ENCODE assay signal across 28 cellular contexts in genomic region chr9:7370378-7370777, GRCh38.
A peak's percentile ranks its signal among the peaks of the same experiment; 100 is the strongest.
DNase-seq lines count a peak whose midpoint lies in the region; ATAC-seq and TF ChIP-seq lines count a peak whose summit lies in the region.
"Had no signal": no experiment of that assay in that cellular context is flagged by ENCODE, and none has a peak within 500 bp of the region (broad histone marks: within the 10 kb centered on the region; RNA-seq: fewer than 3 reads in every experiment).

No MANE protein-coding gene starts in this region.

- H4K8ac ChIP-seq in IMR-90 (ENCODE audit: low read depth in 2 of 2, low read length in 2 of 2), result peak overlapping the region in 1 of 2 experiments; percentile 9; a peak in 1 of 4 replicates

- ATAC-seq in IMR-90 (ENCODE audit: low read depth) (no peak), left lobe of liver (peak; percentile 44), HG03521 (IDR thresholded peaks at IDR 0.05; ENCODE audit: unreplicated experiment) (no peak)
- ATAC-seq: sciatic nerve had no signal

- H3K9ac ChIP-seq in IMR-90 (ENCODE audit: low read depth, low read length) (no peak overlapping the region), neural progenitor cell (no peak overlapping the region), GM23248 (no peak overlapping the region)
- H3K9ac ChIP-seq: BLaER1 had no signal

- H2AFZ ChIP-seq in IMR-90 (replicated peaks; ENCODE audit: low read length, poor library complexity) (no peak overlapping the region), neural progenitor cell (replicated peaks) (no peak overlapping the region), GM23248 (no peak overlapping the region)

- H3K14ac ChIP-seq in IMR-90 (replicated peaks; ENCODE audit: low read depth, low read length), result 0 out of 2 replicates have a peak overlapping the region, but pooled peaks have one; percentile 0

- peak overlapping the region; percentile 20; the same call in 1 of the 2 replicates for H2BK120ac ChIP-seq in IMR-90 (ENCODE audit: low read depth, low read length)

- H3K18ac ChIP-seq in IMR-90 (ENCODE audit: low read depth, low read length), result no peak overlapping the region; the same call in 1 of the 2 replicates

- peak overlapping the region; percentile 39 for H2BK15ac ChIP-seq in IMR-90 (ENCODE audit: low read depth, low read length)

- H4K91ac ChIP-seq in IMR-90 (ENCODE audit: insufficient read depth, low read depth, low read length), result peak overlapping the region; percentile 8; the same call in 1 of the 2 replicates

- H3F3A ChIP-seq in neural progenitor cell (ENCODE audit: low read depth), result no peaks in the 10 kb centered on the region
- H3F3A ChIP-seq in GM23248 (ENCODE audit: insufficient read depth), result peaks cover 19% of the 10 kb centered on the region

- TF ChIP-seq POLR2A in IMR-90 (IDR thresholded peaks at IDR 0.05; ENCODE audit: low read depth, low read length), result no peak

- TF ChIP-seq RAD21 in IMR-90 (IDR thresholded peaks at IDR 0.05; ENCODE audit: low read length), result no peak

- H3K9me3 ChIP-seq in IMR-90 (ENCODE audit: control insufficient read depth, insufficient read depth, low read length) (no peaks in the 10 kb centered on the region), neural progenitor cell (ENCODE audit: low read depth) (no peaks in the 10 kb centered on the region), GM23248 (ENCODE audit: low read depth) (no peaks in the 10 kb centered on the region)
- H3K9me3 ChIP-seq: BLaER1, transverse colon had no signal

- no peaks in the 10 kb centered on the region for H3K79me2 ChIP-seq in neural progenitor cell (ENCODE audit: low read depth)
- no peaks in the 10 kb centered on the region for H3K79me2 ChIP-seq in GM23248 (ENCODE audit: insufficient read depth)

- H3K9me2 ChIP-seq in GM23248 (ENCODE audit: insufficient read depth), result no peaks in the 10 kb centered on the region

- H3K27ac ChIP-seq in IMR-90 (ENCODE audit: insufficient read depth, low read length), result peak overlapping the region; percentile 10; the same call in 1 of the 2 replicates
- H3K27ac ChIP-seq in dorsolateral prefrontal cortex, result peak overlapping the region in 31 of 59 donors; percentile 10 to 90 (median 57)
- H3K27ac ChIP-seq in neural progenitor cell, result no peak overlapping the region
- no peak overlapping the region for H3K27ac ChIP-seq in GM23248
- H3K27ac ChIP-seq: BLaER1, HL-60 had no signal

- no peak overlapping the region for H3K4me2 ChIP-seq in IMR-90 (ENCODE audit: low read depth, low read length)
- H3K4me2 ChIP-seq in neural progenitor cell, result no peak overlapping the region
- no peak overlapping the region for H3K4me2 ChIP-seq in GM23248 (ENCODE audit: unreplicated experiment)
- H3K4me2 ChIP-seq: BLaER1 had no signal

- no peak overlapping the region for H2AK9ac ChIP-seq in IMR-90 (replicated peaks; ENCODE audit: low read depth, low read length, poor library complexity)

- peaks cover 17% of the 10 kb centered on the region for H3K4me1 ChIP-seq in IMR-90 (ENCODE audit: control insufficient read depth, insufficient read depth, low read length)
- H3K4me1 ChIP-seq in neural progenitor cell, result no peaks in the 10 kb centered on the region
- H3K4me1 ChIP-seq in GM23248 (ENCODE audit: insufficient read depth), result peaks cover 17% of the 10 kb centered on the region
- H3K4me1 ChIP-seq: BLaER1 had no signal

- H3K9me3 Mint-ChIP-seq in neural progenitor cell (no peaks in the 10 kb centered on the region), glutamatergic neuron (ENCODE audit: unreplicated experiment) (no peaks in the 10 kb centered on the region)
- H3K9me3 Mint-ChIP-seq: activated naive CD4-positive, alpha-beta T cell treated with anti-CD3 and anti-CD28 coated beads, Interleukin-2, amount 50 U/mL, for 24 hours; activated T-helper 2 cell treated with anti-CD3 and anti-CD28 coated beads, Interferon-gamma antibody, Interleukin-2, Interleukin-4, amounts not matched to agents 10 μg/mL and 5 μg/mL and 100 μg/mL, durations not matched to agents 14 hours and 24 hours and 36 hours had no signal

- POLR2A ChIA-PET in IMR-90 (lab: Charles Lee; ENCODE audit: unreplicated experiment), result no interaction called here

- no peaks in the 10 kb centered on the region for H3K79me1 ChIP-seq in IMR-90 (ENCODE audit: low read depth in 1 of 2, low read length in 2 of 2)

- H3K36me3 Mint-ChIP-seq in neural progenitor cell, result no peaks in the 10 kb centered on the region
- H3K36me3 Mint-ChIP-seq in glutamatergic neuron (ENCODE audit: unreplicated experiment), result no peaks in the 10 kb centered on the region
- H3K36me3 Mint-ChIP-seq: activated naive CD4-positive, alpha-beta T cell treated with anti-CD3 and anti-CD28 coated beads, Interleukin-2, amount 50 U/mL, for 24 hours; brain had no signal

- H3K36me3 ChIP-seq in IMR-90 (ENCODE audit: control insufficient read depth, insufficient read depth, low read length) (no peaks in the 10 kb centered on the region), neural progenitor cell (no peaks in the 10 kb centered on the region), GM23248 (ENCODE audit: low read depth) (no peaks in the 10 kb centered on the region)
- H3K36me3 ChIP-seq: BLaER1, transverse colon had no signal

- H3K27me3 ChIP-seq in IMR-90 (ENCODE audit: control insufficient read depth, insufficient read depth, low read length), result no peaks in the 10 kb centered on the region
- no peaks in the 10 kb centered on the region for H3K27me3 ChIP-seq in dorsolateral prefrontal cortex
- H3K27me3 ChIP-seq in neural progenitor cell, result no peaks in the 10 kb centered on the region
- no peaks in the 10 kb centered on the region for H3K27me3 ChIP-seq in GM23248 (replicated peaks; ENCODE audit: insufficient read depth)
- H3K27me3 ChIP-seq: BLaER1, transverse colon had no signal

- H3K4me3 ChIP-seq in IMR-90 (ENCODE audit: insufficient read depth, low read depth, low read length) (no peak overlapping the region), dorsolateral prefrontal cortex (no peak overlapping the region), neural progenitor cell (no peak overlapping the region), GM23248 (no peak overlapping the region)
- H3K4me3 ChIP-seq: BLaER1, transverse colon had no signal

- H2BK5ac ChIP-seq in IMR-90 (ENCODE audit: low read depth, low read length, poor library complexity, severe bottlenecking), result no peak overlapping the region

- CTCF ChIA-PET in IMR-90 (lab: Yijun Ruan, JAX), result no interaction called here

- peak overlapping the region; percentile 7; the same call in 1 of the 2 replicates for H2AK5ac ChIP-seq in IMR-90 (ENCODE audit: low read depth, low read length)

- H3K9me1 ChIP-seq in IMR-90 (ENCODE audit: insufficient read depth, low read length), result no peaks in the 10 kb centered on the region

- H3K4me1 Mint-ChIP-seq in neural progenitor cell, result no peaks in the 10 kb centered on the region
- H3K4me1 Mint-ChIP-seq in glutamatergic neuron (ENCODE audit: low read depth, unreplicated experiment), result no peaks in the 10 kb centered on the region
- H3K4me1 Mint-ChIP-seq: activated naive CD4-positive, alpha-beta T cell treated with anti-CD3 and anti-CD28 coated beads, Interleukin-2, amount 50 U/mL, for 24 hours had no signal

- peak overlapping the region; percentile 75; the same call in 1 of the 2 replicates for H2BK20ac ChIP-seq in IMR-90 (ENCODE audit: low read depth, low read length)

- peak overlapping the region; percentile 8; the same call in 1 of the 2 replicates for H3K4ac ChIP-seq in IMR-90 (ENCODE audit: low read depth, low read length)

- in situ Hi-C loops in IMR-90 (cut with MboI; ENCODE audit: low sequenced_read_pairs) (no loop called here), GM23248 (cut with MboI) (no loop called here)

- dilution Hi-C loops in IMR-90 (cut with HindIII; ENCODE audit: low sequenced_read_pairs, unreplicated experiment), result no loop called here

- H4K5ac ChIP-seq in IMR-90 (ENCODE audit: low read depth, low read length), result no peak overlapping the region; the same call in 1 of the 2 replicates

- WGBS in IMR-90 (ENCODE audit: extremely low coverage in 2 of 2, insufficient read length in 1 of 2), 2 experiments, result 50% methylated on average over 1 of the region's 2 CpGs; no CpG with 5 or more reads in 1 of the 2 experiments
- WGBS in GM23248 (ENCODE audit: low coverage in 1 of 2, low lambda C conversion rate in 2 of 2, missing lambda C conversion rate in 2 of 2), 2 experiments, result 41 to 72% methylated on average over 2 of the region's 2 CpGs

- BruUV-seq in IMR-90 (replicated peaks; lab: Mats Ljungman, UMichigan), result no TSS peak

- H3K27ac Mint-ChIP-seq in neural progenitor cell, result no peak overlapping the region
- H3K27ac Mint-ChIP-seq in glutamatergic neuron (ENCODE audit: unreplicated experiment), result no peak overlapping the region
- H3K27ac Mint-ChIP-seq: activated naive CD4-positive, alpha-beta T cell treated with anti-CD3 and anti-CD28 coated beads, Interleukin-2, amount 50 U/mL, for 24 hours; activated T-helper 2 cell treated with anti-CD3 and anti-CD28 coated beads, Interferon-gamma antibody, Interleukin-2, Interleukin-4, amounts not matched to agents 10 μg/mL and 5 μg/mL and 100 μg/mL, durations not matched to agents 14 hours and 24 hours and 36 hours had no signal

- no peak overlapping the region for H3K4me3 Mint-ChIP-seq in neural progenitor cell
- no peak overlapping the region for H3K4me3 Mint-ChIP-seq in glutamatergic neuron (ENCODE audit: unreplicated experiment)
- H3K4me3 Mint-ChIP-seq: activated naive CD4-positive, alpha-beta T cell treated with anti-CD3 and anti-CD28 coated beads, Interleukin-2, amount 50 U/mL, for 24 hours had no signal

- TF ChIP-seq CTCF in IMR-90 (conservative IDR thresholded peaks at IDR 0.05; ENCODE audit: low read depth, low read length), result no peak
- TF ChIP-seq CTCF in dorsolateral prefrontal cortex (IDR thresholded peaks at IDR 0.05 in 54 of 56, conservative IDR thresholded peaks at IDR 0.05 in 2 of 56; ENCODE audit: low read depth in 1 of 56, partially characterized antibody in 56 of 56), result no peak
- TF ChIP-seq CTCF in neural progenitor cell (IDR thresholded peaks at IDR 0.05), result no peak
- no peak for TF ChIP-seq CTCF in glutamatergic neuron (IDR thresholded peaks at IDR 0.05; ENCODE audit: partially characterized antibody, unreplicated experiment)

- H4K20me1 ChIP-seq in IMR-90 (ENCODE audit: insufficient read depth, low read length) (no peaks in the 10 kb centered on the region), neural progenitor cell (ENCODE audit: low read depth) (no peaks in the 10 kb centered on the region), GM23248 (ENCODE audit: insufficient read depth) (no peaks in the 10 kb centered on the region)
- H4K20me1 ChIP-seq: BLaER1 had no signal

- no peaks in the 10 kb centered on the region for H3K27me3 Mint-ChIP-seq in neural progenitor cell (ENCODE audit: insufficient read depth, low read depth)
- peaks cover 3% of the 10 kb centered on the region for H3K27me3 Mint-ChIP-seq in glutamatergic neuron (ENCODE audit: unreplicated experiment)
- H3K27me3 Mint-ChIP-seq: activated naive CD4-positive, alpha-beta T cell treated with anti-CD3 and anti-CD28 coated beads, Interleukin-2, amount 50 U/mL, for 24 hours; brain had no signal

- no peak overlapping the region for H3K56ac ChIP-seq in IMR-90 (ENCODE audit: extremely low read depth, insufficient read depth, low read length)

- no peak for DNase-seq in IMR-90
- peak in 3 of 10 donors; percentile 46 to 50 (median 50) for DNase-seq in dorsolateral prefrontal cortex
- no peak for DNase-seq in left lobe of liver (ENCODE audit: low spot score)
- peak; percentile 26 for DNase-seq in neural progenitor cell (ENCODE audit: low spot score)
- no peak for DNase-seq in GM23248
- DNase-seq in KG1 (lab: John Stamatoyannopoulos, UW), result no peak
- no peak for DNase-seq in glutamatergic neuron
- DNase-seq: activated CD4-positive, alpha-beta T cell treated with anti-CD3 and anti-CD28 coated beads for 48 hours; amniotic stem cell; EL; Kasumi-1; mesendoderm; NCI-H1417 treated with DMSO at 0.1 percent for 48 hours; NCI-H2081 treated with DMSO at 0.1 percent for 48 hours; NCI-H2227 treated with DMSO at 0.1 percent for 48 hours; NCI-H526 treated with DMSO at 0.1 percent for 48 hours; NK-92 treated with Interleukin-12 subunit alpha and Interleukin-12 subunit beta, amount 100 ng/mL, for 24 hours; stimulated activated CD4-positive, alpha-beta T cell treated with anti-CD3 and anti-CD28 coated beads, Interleukin-4, amount 100 ng/mL, for 1 hour; SW 1271; T-helper 9 cell; transverse colon had no signal

- 0 out of 2 replicates have a peak overlapping the region, but pooled peaks have one; percentile 14 for H3K23ac ChIP-seq in IMR-90 (ENCODE audit: low read depth, low read length)

- intact Hi-C loops in IMR-90 (cut with micrococcal nuclease) (no loop called here), dorsolateral prefrontal cortex (cut with DNase I) (no loop called here)

Comparison
In these comparisons a context has a peak if more than half of its experiments do, and no peak if none do; other contexts are left out.
1. H3K27ac ChIP-seq: peak in IMR-90 (single experiment) and dorsolateral prefrontal cortex (31 of 59); none in neural progenitor cell (single experiment) and GM23248 (single experiment).